ENCODE assay signal across 2 cellular contexts in genomic region chr5:177791649-177792048, GRCh38. TPM values are rescaled to one million over a fixed set of nuclear protein-coding genes. Genes with fewer than 3 reads are reported as not detected.
"Had no signal": no experiment of that assay in that cellular context is flagged by ENCODE, and none has a peak within 500 bp of the region (broad histone marks: within the 10 kb centered on the region; RNA-seq: fewer than 3 reads in every experiment).

No MANE protein-coding gene starts in this region.

RNA-seq across cellular contexts. Expression of gene FAM153A, which starts 8.9 kb away (rescaled TPM):
- total RNA-seq: kidney epithelial cell, lung microvascular endothelial cell had no signal
